17 cellular contexts compared by ENCODE assay signal in genomic region chr17:76989519-76989918, GRCh38.
DNase-seq lines count a peak whose midpoint lies in the region; ATAC-seq and TF ChIP-seq lines count a peak whose summit lies in the region.
"Had no signal": no experiment of that assay in that cellular context is flagged by ENCODE, and none has a peak within 500 bp of the region (broad histone marks: within the 10 kb centered on the region; RNA-seq: fewer than 3 reads in every experiment).

No MANE protein-coding gene starts in this region.

- no peaks in the 10 kb centered on the region for H3K9me3 Mint-ChIP-seq in CD4-positive, alpha-beta T cell
- no peaks in the 10 kb centered on the region for H3K9me3 Mint-ChIP-seq in endodermal cell
- H3K9me3 Mint-ChIP-seq in stimulated activated effector memory CD8-positive, alpha-beta T cell treated with anti-CD3 and anti-CD28 coated beads, Interleukin-12 subunit alpha, Interleukin-12 subunit beta, amount 100 ng/mL, for 72 hours = no peaks in the 10 kb centered on the region
- H3K9me3 Mint-ChIP-seq: CD4-positive, alpha-beta memory T cell had no signal

- no peak overlapping the region for H3K4me3 Mint-ChIP-seq in CD4-positive, alpha-beta T cell
- no peak overlapping the region for H3K4me3 Mint-ChIP-seq in endodermal cell
- no peak overlapping the region for H3K4me3 Mint-ChIP-seq in stimulated activated effector memory CD8-positive, alpha-beta T cell treated with anti-CD3 and anti-CD28 coated beads, Interleukin-12 subunit alpha, Interleukin-12 subunit beta, amount 100 ng/mL, for 72 hours
- H3K4me3 Mint-ChIP-seq: CD4-positive, alpha-beta memory T cell had no signal

- H3K27ac Mint-ChIP-seq in CD4-positive, alpha-beta T cell = peak overlapping the region; percentile 44
- no peak overlapping the region for H3K27ac Mint-ChIP-seq in endodermal cell
- H3K27ac Mint-ChIP-seq in stimulated activated effector memory CD8-positive, alpha-beta T cell treated with anti-CD3 and anti-CD28 coated beads, Interleukin-12 subunit alpha, Interleukin-12 subunit beta, amount 100 ng/mL, for 72 hours = peak overlapping the region; percentile 8

- DNase-seq in CD4-positive, alpha-beta T cell = no peak
- DNase-seq in H7 (peak; percentile 60), endodermal cell (peak; percentile 48), 8988T (no peak), activated gamma-delta T cell (lab: John Stamatoyannopoulos, UW) (no peak), SHP77 treated with DMSO at 0.1 percent for 48 hours (lab: John Stamatoyannopoulos, UW) (no peak)
- no peak for DNase-seq in stimulated activated effector memory CD8-positive, alpha-beta T cell treated with anti-CD3 and anti-CD28 coated beads, Interleukin-12 subunit alpha, Interleukin-12 subunit beta, amount 100 ng/mL, for 72 hours (ENCODE audit: low spot score in 2 of 2)
- DNase-seq: ACHN; BE2C; CD4-positive, alpha-beta memory T cell; DMS79 treated with DMSO at 0.1 percent for 48 hours; GF-D8; GOT3 had no signal

- no peaks in the 10 kb centered on the region for H3K9me3 ChIP-seq in CD4-positive, alpha-beta T cell (ENCODE audit: control insufficient read depth, low read length)
- H3K9me3 ChIP-seq in endodermal cell (ENCODE audit: control insufficient read depth, low read length) = no peaks in the 10 kb centered on the region
- H3K9me3 ChIP-seq: BE2C, HAP-1 had no signal

- H3K27me3 Mint-ChIP-seq in CD4-positive, alpha-beta T cell = no peaks in the 10 kb centered on the region
- peaks cover 5% of the 10 kb centered on the region for H3K27me3 Mint-ChIP-seq in endodermal cell (ENCODE audit: insufficient read depth)
- H3K27me3 Mint-ChIP-seq: CD4-positive, alpha-beta memory T cell had no signal

- H3K4me3 ChIP-seq in H7 (ENCODE audit: insufficient read depth, low read depth, low read length) (no peak overlapping the region), endodermal cell (ENCODE audit: low read length) (no peak overlapping the region)
- H3K4me3 ChIP-seq: HAP-1 had no signal

- no peaks in the 10 kb centered on the region for H3K36me3 Mint-ChIP-seq in CD4-positive, alpha-beta T cell (ENCODE audit: low read depth)
- no peaks in the 10 kb centered on the region for H3K36me3 Mint-ChIP-seq in endodermal cell (ENCODE audit: low read depth)
- no peaks in the 10 kb centered on the region for H3K36me3 Mint-ChIP-seq in stimulated activated effector memory CD8-positive, alpha-beta T cell treated with anti-CD3 and anti-CD28 coated beads, Interleukin-12 subunit alpha, Interleukin-12 subunit beta, amount 100 ng/mL, for 72 hours
- H3K36me3 Mint-ChIP-seq: CD4-positive, alpha-beta memory T cell had no signal

- no peaks in the 10 kb centered on the region for H3K27me3 ChIP-seq in CD4-positive, alpha-beta T cell (ENCODE audit: control insufficient read depth, insufficient read depth, low read length)
- H3K27me3 ChIP-seq in H7 (ENCODE audit: control insufficient read depth, insufficient read depth, low read length) = no peaks in the 10 kb centered on the region
- H3K27me3 ChIP-seq in endodermal cell (ENCODE audit: control insufficient read depth, insufficient read depth, low read length, poor library complexity, severe bottlenecking) = no peaks in the 10 kb centered on the region
- H3K27me3 ChIP-seq: BE2C had no signal

- H3K36me3 ChIP-seq in H7 (replicated peaks; ENCODE audit: control insufficient read depth, insufficient read depth, low read length) (no peaks in the 10 kb centered on the region), endodermal cell (ENCODE audit: control insufficient read depth, insufficient read depth, low read length) (no peaks in the 10 kb centered on the region)
- H3K36me3 ChIP-seq: BE2C, HAP-1 had no signal

- no peaks in the 10 kb centered on the region for H3K4me1 ChIP-seq in endodermal cell (ENCODE audit: control insufficient read depth, insufficient read depth, low read length)

- ATAC-seq in CD4-positive, alpha-beta T cell (ENCODE audit: poor library complexity) = no peak
- no peak for ATAC-seq in stimulated activated effector memory CD8-positive, alpha-beta T cell treated with anti-CD3 and anti-CD28 coated beads, Interleukin-12 subunit alpha, Interleukin-12 subunit beta, amount 100 ng/mL, for 72 hours

- H3K27ac ChIP-seq in CD4-positive, alpha-beta T cell (ENCODE audit: low read depth, low read length) = no peak overlapping the region
- H3K27ac ChIP-seq in endodermal cell (ENCODE audit: low read depth, low read length) = no peak overlapping the region
- H3K27ac ChIP-seq: C4-2B, HL-60, KMS-11 had no signal

- WGBS in endodermal cell (ENCODE audit: insufficient coverage in 1 of 2, insufficient read length in 1 of 2), 2 experiments = 88 to 96% methylated on average over 4 to 5 of the region's 5 CpGs

- no peak overlapping the region for H3K9ac ChIP-seq in endodermal cell (ENCODE audit: extremely low read depth, low read length, poor library complexity, severe bottlenecking)
- H3K9ac ChIP-seq: KMS-11 had no signal

- intact Hi-C loops in CD4-positive, alpha-beta T cell (cut with DNase I, micrococcal nuclease) = no loop called here

- POLR2A ChIA-PET in CD4-positive, alpha-beta T cell (lab: Charles Lee) = interaction anchor here (1.0 kb wide), 1 partner anchor 20 kb away, joined by 3 read pairs; no protein-coding TSS in a partner anchor

- no peak for TF ChIP-seq CTCF in CD4-positive, alpha-beta T cell (IDR thresholded peaks at IDR 0.05)
- TF ChIP-seq CTCF in endodermal cell (conservative IDR thresholded peaks at IDR 0.05) = no peak

- peaks cover 13% of the 10 kb centered on the region for H3K4me1 Mint-ChIP-seq in CD4-positive, alpha-beta T cell (ENCODE audit: low read depth)
- H3K4me1 Mint-ChIP-seq in endodermal cell = no peaks in the 10 kb centered on the region
- no peaks in the 10 kb centered on the region for H3K4me1 Mint-ChIP-seq in stimulated activated effector memory CD8-positive, alpha-beta T cell treated with anti-CD3 and anti-CD28 coated beads, Interleukin-12 subunit alpha, Interleukin-12 subunit beta, amount 100 ng/mL, for 72 hours

- CTCF ChIA-PET in CD4-positive, alpha-beta T cell (lab: Charles Lee) = no interaction called here

Comparison
In these comparisons a context has a peak if more than half of its experiments do, and no peak if none do; other contexts are left out.
1. DNase-seq: peak in H7 (single experiment) and endodermal cell (single experiment); none in CD4-positive, alpha-beta T cell (0 of 10), stimulated activated effector memory CD8-positive, alpha-beta T cell treated with anti-CD3 and anti-CD28 coated beads, Interleukin-12 subunit alpha, Interleukin-12 subunit beta, amount 100 ng/mL, for 72 hours (0 of 2), 8988T (single experiment), activated gamma-delta T cell (single experiment) and SHP77 treated with DMSO at 0.1 percent for 48 hours (single experiment).